ENCODE assay signal across 8 cellular contexts in genomic region chrX:24340501-24340900, GRCh38. TPM values are rescaled to one million over a fixed set of nuclear protein-coding genes. Genes with fewer than 3 reads are reported as not detected.
"Had no signal": no experiment of that assay in that cellular context is flagged by ENCODE, and none has a peak within 500 bp of the region (broad histone marks: within the 10 kb centered on the region; RNA-seq: fewer than 3 reads in every experiment).

No MANE protein-coding gene starts in this region.

- H3K4me3 ChIP-seq: K562 had no signal

- H3K27ac Mint-ChIP-seq: IgD-negative memory B cell had no signal

- H3K27ac ChIP-seq: HL-60 had no signal

- DNase-seq: IMR-90, KBM-7 had no signal

- ATAC-seq: HepG2, K562 had no signal

- H3K9me3 Mint-ChIP-seq: IgD-negative memory B cell had no signal

- H3K4me3 Mint-ChIP-seq: IgD-negative memory B cell had no signal

- H3K36me3 Mint-ChIP-seq: IgD-negative memory B cell had no signal

RNA-seq across cellular contexts. Expression of gene SUPT20HL1, which starts 19.9 kb away (rescaled TPM):
- total RNA-seq: HepG2, HT-29, HT1080, IMR-90, K562 had no signal
- polyA plus RNA-seq: HepG2, IgD-negative memory B cell, IMR-90, K562 had no signal

RNA-seq across cellular contexts. Expression of gene SUPT20HL2, which starts 26.6 kb away (rescaled TPM):
- total RNA-seq: HepG2, HT-29, HT1080, IMR-90, K562 had no signal
- polyA plus RNA-seq: HepG2, IgD-negative memory B cell, IMR-90 had no signal
